ENCODE assay signal across 20 cellular contexts in genomic region chr4:157977086-157977485, GRCh38.
"Had no signal": no experiment of that assay in that cellular context is flagged by ENCODE, and none has a peak within 500 bp of the region (broad histone marks: within the 10 kb centered on the region; RNA-seq: fewer than 3 reads in every experiment).

No MANE protein-coding gene starts in this region.

- H3K4me3 ChIP-seq: adrenal gland, gastrocnemius medialis, mucosa of descending colon, sigmoid colon had no signal

- H3K27ac ChIP-seq: adrenal gland, epithelial cell of prostate, gastrocnemius medialis, sigmoid colon had no signal

- H3K36me3 ChIP-seq: adrenal gland, gastrocnemius medialis, sigmoid colon had no signal

- H3K9me3 ChIP-seq: adrenal gland, gastrocnemius medialis, mucosa of descending colon, sigmoid colon had no signal

- H3K27me3 ChIP-seq: adrenal gland, gastrocnemius medialis, sigmoid colon had no signal

- DNase-seq: activated CD4-positive, alpha-beta T cell treated with anti-CD3 and anti-CD28 coated beads for 1 hour; activated CD4-positive, alpha-beta T cell treated with anti-CD3 and anti-CD28 coated beads, Interleukin-2, amount 50 U/mL, for 1 hour; activated CD8-positive, alpha-beta T cell treated with anti-CD3 and anti-CD28 coated beads, Interleukin-2, amount 10 ng/mL, durations not matched to agents 7 days and 5 days; activated gamma-delta T cell; adrenal gland; central memory CD4-positive, alpha-beta T cell; endodermal cell; gastrocnemius medialis; hypothalamus; left colon; mucosa of descending colon; nucleus accumbens; retina; sigmoid colon; stimulated activated CD4-positive, alpha-beta T cell treated with anti-CD3 and anti-CD28 coated beads, Interleukin-2, amount 100 ng/mL, for 48 hours; stimulated activated CD8-positive, alpha-beta memory T cell treated with anti-CD3 and anti-CD28 coated beads, Interleukin-4, amount 100 ng/mL, for 48 hours; stimulated activated naive B cell treated with anti-CD40 and anti-IgM and Interleukin-4, amounts not matched to agents 10 μg/mL and 1 μg/mL and 100 μg/mL, for 72 hours; T-helper 1 cell had no signal

- H3K4me1 ChIP-seq: sigmoid colon had no signal

- ATAC-seq: activated CD8-positive, alpha-beta T cell treated with anti-CD3 and anti-CD28 coated beads, Interleukin-2, amount 10 ng/mL, durations not matched to agents 7 days and 5 days; activated naive CD4-positive, alpha-beta T cell treated with anti-CD3 and anti-CD28 coated beads, Interleukin-2, amount 50 U/mL, for 72 hours; gastrocnemius medialis; left colon; mucosa of descending colon; stimulated activated naive B cell treated with anti-CD40 and anti-IgM and Interleukin-4, amounts not matched to agents 10 μg/mL and 1 μg/mL and 100 μg/mL, for 72 hours had no signal
